In genomic region chr5:56026863-56027300, GRCh38 we compare ENCODE assay signal across 8 cellular contexts. TPM values are rescaled to one million over a fixed set of nuclear protein-coding genes. Genes with fewer than 3 reads are reported as not detected.
DNase-seq lines count a peak whose midpoint lies in the region; ATAC-seq and TF ChIP-seq lines count a peak whose summit lies in the region.

No MANE protein-coding gene starts in this region.

- H3K9me3 ChIP-seq in mucosa of descending colon = no peaks in the 10 kb centered on the region

- peak; percentile 87 for ATAC-seq in GM19035 (IDR thresholded peaks at IDR 0.05; ENCODE audit: unreplicated experiment)
- peak; percentile 83 for ATAC-seq in HG03175 (IDR thresholded peaks at IDR 0.05; ENCODE audit: unreplicated experiment)
- peak; percentile 95 for ATAC-seq in activated T-helper 17 cell treated with anti-CD3 and anti-CD28 coated beads, Interleukin-2, amount 50 U/mL, for 72 hours (replicated peaks)
- ATAC-seq in stimulated activated naive B cell treated with anti-CD40 and anti-IgM and Interleukin-4, amounts not matched to agents 10 μg/mL and 1 μg/mL and 100 μg/mL, for 72 hours (replicated peaks) = peak; percentile 95 to 96
- no peak for ATAC-seq in mucosa of descending colon

- no peaks in the 10 kb centered on the region for H3K36me3 ChIP-seq in mucosa of descending colon (ENCODE audit: low read depth)

- TF ChIP-seq CTCF in mucosa of descending colon (IDR thresholded peaks at IDR 0.05) = no peak

- H3K4me1 ChIP-seq in mucosa of descending colon (ENCODE audit: low read depth) = no peaks in the 10 kb centered on the region

- no peak overlapping the region for H3K4me3 Mint-ChIP-seq in activated T-helper 17 cell treated with anti-CD3 and anti-CD28 coated beads, Interleukin-2, amount 50 U/mL, for 72 hours
- H3K4me3 Mint-ChIP-seq in stimulated activated naive B cell treated with anti-CD40 and anti-IgM and Interleukin-4, amounts not matched to agents 10 μg/mL and 1 μg/mL and 100 μg/mL, for 72 hours = no peak overlapping the region

- no peaks in the 10 kb centered on the region for H3K9me3 Mint-ChIP-seq in activated T-helper 17 cell treated with anti-CD3 and anti-CD28 coated beads, Interleukin-2, amount 50 U/mL, for 72 hours
- H3K9me3 Mint-ChIP-seq in stimulated activated naive B cell treated with anti-CD40 and anti-IgM and Interleukin-4, amounts not matched to agents 10 μg/mL and 1 μg/mL and 100 μg/mL, for 72 hours = no peaks in the 10 kb centered on the region

- intact Hi-C loops in mucosa of descending colon (cut with DNase I, micrococcal nuclease) = no loop called here

- in situ Hi-C loops in ACHN (cut with HindIII; ENCODE audit: low pct_ligation_motif_present, low pct_unique_long_range_greater_than_20kb, low sequenced_read_pairs) = no loop called here

- H3K27ac Mint-ChIP-seq in activated T-helper 17 cell treated with anti-CD3 and anti-CD28 coated beads, Interleukin-2, amount 50 U/mL, for 72 hours = no peak overlapping the region
- no peak overlapping the region for H3K27ac Mint-ChIP-seq in stimulated activated naive B cell treated with anti-CD40 and anti-IgM and Interleukin-4, amounts not matched to agents 10 μg/mL and 1 μg/mL and 100 μg/mL, for 72 hours

- no peaks in the 10 kb centered on the region for H3K36me3 Mint-ChIP-seq in activated T-helper 17 cell treated with anti-CD3 and anti-CD28 coated beads, Interleukin-2, amount 50 U/mL, for 72 hours (ENCODE audit: low read depth)
- H3K36me3 Mint-ChIP-seq in stimulated activated naive B cell treated with anti-CD40 and anti-IgM and Interleukin-4, amounts not matched to agents 10 μg/mL and 1 μg/mL and 100 μg/mL, for 72 hours = no peaks in the 10 kb centered on the region

- no peaks in the 10 kb centered on the region for H3K27me3 Mint-ChIP-seq in activated T-helper 17 cell treated with anti-CD3 and anti-CD28 coated beads, Interleukin-2, amount 50 U/mL, for 72 hours
- no peaks in the 10 kb centered on the region for H3K27me3 Mint-ChIP-seq in stimulated activated naive B cell treated with anti-CD40 and anti-IgM and Interleukin-4, amounts not matched to agents 10 μg/mL and 1 μg/mL and 100 μg/mL, for 72 hours

- DNase-seq in ACHN = peak; percentile 38
- peak; percentile 36 for DNase-seq in stimulated activated naive B cell treated with anti-CD40 and anti-IgM and Interleukin-4, amounts not matched to agents 10 μg/mL and 1 μg/mL and 100 μg/mL, for 72 hours
- no peak for DNase-seq in GM19238 (ENCODE audit: insufficient read length, low spot score)
- DNase-seq in mucosa of descending colon = no peak
- DNase-seq in stimulated activated CD4-positive, alpha-beta T cell treated with anti-CD3 and anti-CD28 coated beads, Interleukin-4, amount 100 ng/mL, for 1 hour = no peak

- peaks cover 5% of the 10 kb centered on the region for H3K4me1 Mint-ChIP-seq in activated T-helper 17 cell treated with anti-CD3 and anti-CD28 coated beads, Interleukin-2, amount 50 U/mL, for 72 hours
- H3K4me1 Mint-ChIP-seq in stimulated activated naive B cell treated with anti-CD40 and anti-IgM and Interleukin-4, amounts not matched to agents 10 μg/mL and 1 μg/mL and 100 μg/mL, for 72 hours = peaks cover 3 to 17% of the 10 kb centered on the region in 2 donors

- no peak overlapping the region for H3K4me3 ChIP-seq in mucosa of descending colon

RNA-seq across cellular contexts. Expression of gene IL6ST, which starts 32.1 kb away (rescaled TPM):
- 10 to 100 TPM; 28.1 to 66.8 TPM for total RNA-seq in activated T-helper 17 cell treated with anti-CD3 and anti-CD28 coated beads, Interleukin-2, amount 50 U/mL, for 72 hours
- total RNA-seq in mucosa of descending colon = 100 to 1,000 TPM in 2 of 3 donors, 10 to 100 TPM in 1; 78.0 to 209 (median 126) TPM

Comparison
In these comparisons a context has a peak if more than half of its experiments do, and no peak if none do; other contexts are left out.
1. DNase-seq: peak in ACHN (single experiment) and stimulated activated naive B cell treated with anti-CD40 and anti-IgM and Interleukin-4, amounts not matched to agents 10 μg/mL and 1 μg/mL and 100 μg/mL, for 72 hours (single experiment); none in GM19238 (single experiment), mucosa of descending colon (0 of 3) and stimulated activated CD4-positive, alpha-beta T cell treated with anti-CD3 and anti-CD28 coated beads, Interleukin-4, amount 100 ng/mL, for 1 hour (single experiment).